Comparison of ENCODE assay signal across 24 cellular contexts in the genomic region with DNA sequence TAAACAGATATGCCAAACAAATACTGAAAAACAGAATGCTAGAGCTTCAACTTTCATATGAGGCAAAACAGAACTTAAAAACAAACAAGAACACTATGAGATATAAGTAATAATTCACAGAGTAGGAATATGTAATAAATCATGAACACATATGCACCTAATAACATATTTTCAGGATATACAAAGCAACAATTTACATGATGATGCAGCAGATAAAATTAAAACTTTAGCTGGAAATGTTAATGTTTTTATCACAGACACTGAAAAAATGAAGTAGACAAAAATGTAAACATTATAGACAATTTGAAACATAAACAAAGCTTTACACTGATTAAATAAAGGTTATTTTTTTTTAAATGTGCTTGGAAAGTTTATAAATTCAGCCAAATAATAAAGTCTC.
"Had no signal": no experiment of that assay in that cellular context is flagged by ENCODE, and none has a peak within 500 bp of the region (broad histone marks: within the 10 kb centered on the region; RNA-seq: fewer than 3 reads in every experiment).

No MANE protein-coding gene starts in this region.

- H3K4me3 Mint-ChIP-seq: activated CD4-positive, alpha-beta memory T cell treated with anti-CD3 and anti-CD28 coated beads, Interleukin-2, amount 10 ng/mL, durations not matched to agents 7 days and 5 days; activated CD4-positive, alpha-beta T cell treated with anti-CD3 and anti-CD28 coated beads, Interleukin-2, amount 10 ng/mL, durations not matched to agents 7 days and 5 days; activated T-helper 17 cell treated with anti-CD3 and anti-CD28 coated beads, Interleukin-2, amount 50 U/mL, for 72 hours; brain; central memory CD8-positive, alpha-beta T cell; T-helper 17 cell had no signal

- H3K27me3 Mint-ChIP-seq: activated CD4-positive, alpha-beta memory T cell treated with anti-CD3 and anti-CD28 coated beads, Interleukin-2, amount 10 ng/mL, durations not matched to agents 7 days and 5 days; activated CD4-positive, alpha-beta T cell treated with anti-CD3 and anti-CD28 coated beads, Interleukin-2, amount 10 ng/mL, durations not matched to agents 7 days and 5 days; brain; T-helper 17 cell had no signal

- H3K27me3 ChIP-seq: Peyer's patch had no signal

- ATAC-seq: activated T-helper 17 cell treated with anti-CD3 and anti-CD28 coated beads, Interleukin-2, amount 50 U/mL, for 72 hours; T-helper 17 cell had no signal

- H3K9me3 ChIP-seq: Peyer's patch had no signal

- H3K36me3 Mint-ChIP-seq: brain had no signal

- DNase-seq: activated CD4-positive, alpha-beta memory T cell treated with anti-CD3 and anti-CD28 coated beads, Interleukin-2, amount 10 ng/mL, durations not matched to agents 7 days and 5 days; activated CD4-positive, alpha-beta T cell treated with anti-CD3 and anti-CD28 coated beads, Interleukin-2, amount 10 ng/mL, durations not matched to agents 7 days and 5 days; activated CD4-positive, CD25-positive, alpha-beta regulatory T cell; activated gamma-delta T cell treated with Interleukin-2 at 50 U/mL for 16 hours; activated naive CD4-positive, alpha-beta T cell treated with anti-CD3 and anti-CD28 coated beads, Interleukin-2, amount 50 U/mL, for 16 hours; activated T-cell treated with anti-CD3 and anti-CD28 coated beads for 4 hours; activated T-cell treated with anti-CD3 and anti-CD28 coated beads, Interleukin-2, amount 50 U/mL, for 48 hours; Kasumi-1; KBM-7; NCI-H1048; NCI-H187 treated with DMSO at 0.1 percent for 48 hours; NCI-H2081 treated with DMSO at 0.1 percent for 48 hours; NCI-H446; NCI-H526; NCI-H82; NK-92 treated with Interleukin-12 subunit alpha and Interleukin-12 subunit beta, amount 100 ng/mL, for 24 hours; OCI-M1; Peyer's patch; T-helper 17 cell; T1000 had no signal

- H3K4me1 ChIP-seq: Peyer's patch had no signal

- H3K27ac ChIP-seq: Peyer's patch had no signal

- H3K27ac Mint-ChIP-seq: activated CD4-positive, alpha-beta memory T cell treated with anti-CD3 and anti-CD28 coated beads, Interleukin-2, amount 10 ng/mL, durations not matched to agents 7 days and 5 days; activated CD4-positive, alpha-beta T cell treated with anti-CD3 and anti-CD28 coated beads, Interleukin-2, amount 10 ng/mL, durations not matched to agents 7 days and 5 days; activated T-helper 17 cell treated with anti-CD3 and anti-CD28 coated beads, Interleukin-2, amount 50 U/mL, for 72 hours; brain; T-helper 17 cell had no signal

- H3K36me3 ChIP-seq: Peyer's patch had no signal

- FAIRE-seq: astrocyte had no signal

- H3K9me3 Mint-ChIP-seq: activated CD4-positive, alpha-beta memory T cell treated with anti-CD3 and anti-CD28 coated beads, Interleukin-2, amount 10 ng/mL, durations not matched to agents 7 days and 5 days; activated CD4-positive, alpha-beta T cell treated with anti-CD3 and anti-CD28 coated beads, Interleukin-2, amount 10 ng/mL, durations not matched to agents 7 days and 5 days; activated T-helper 17 cell treated with anti-CD3 and anti-CD28 coated beads, Interleukin-2, amount 50 U/mL, for 72 hours; central memory CD8-positive, alpha-beta T cell had no signal

- H3K4me3 ChIP-seq: Peyer's patch had no signal

- H3K4me1 Mint-ChIP-seq: activated CD4-positive, alpha-beta memory T cell treated with anti-CD3 and anti-CD28 coated beads, Interleukin-2, amount 10 ng/mL, durations not matched to agents 7 days and 5 days; activated CD4-positive, alpha-beta T cell treated with anti-CD3 and anti-CD28 coated beads, Interleukin-2, amount 10 ng/mL, durations not matched to agents 7 days and 5 days; activated T-helper 17 cell treated with anti-CD3 and anti-CD28 coated beads, Interleukin-2, amount 50 U/mL, for 72 hours; central memory CD8-positive, alpha-beta T cell; T-helper 17 cell had no signal
